10 cellular contexts compared by ENCODE assay signal in the genomic region with DNA sequence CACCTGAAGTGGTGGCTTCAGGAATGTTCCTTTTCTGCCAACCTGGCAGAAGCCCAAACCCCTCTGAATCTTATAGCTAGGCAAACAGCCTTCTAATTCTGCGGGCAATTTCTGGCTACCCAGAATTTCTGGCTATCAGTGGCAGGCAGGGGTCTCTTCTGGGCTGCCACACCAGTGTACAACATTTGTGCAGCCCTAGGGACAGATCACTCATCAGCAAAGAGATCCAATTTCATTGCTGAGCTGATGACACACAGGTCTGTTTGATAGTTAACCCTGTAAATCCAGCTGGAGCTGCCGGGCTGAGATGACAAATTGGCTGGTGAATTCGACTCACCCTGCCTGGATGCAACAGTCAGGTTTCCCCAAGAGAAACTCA. TPM values are rescaled to one million over a fixed set of nuclear protein-coding genes. Genes with fewer than 3 reads are reported as not detected.
DNase-seq lines count a peak whose midpoint lies in the region; ATAC-seq and TF ChIP-seq lines count a peak whose summit lies in the region.
"Had no signal": no experiment of that assay in that cellular context is flagged by ENCODE, and none has a peak within 500 bp of the region (broad histone marks: within the 10 kb centered on the region; RNA-seq: fewer than 3 reads in every experiment).

No MANE protein-coding gene starts in this region.

- no peak for TF ChIP-seq CTCF in lower lobe of right lung (IDR thresholded peaks at IDR 0.05)
- TF ChIP-seq CTCF in GM13977 (IDR thresholded peaks at IDR 0.05; ENCODE audit: extremely low read depth, insufficient read depth, missing control alignments) = no peak

- no peaks in the 10 kb centered on the region for H3K9me3 ChIP-seq in HUES64 (ENCODE audit: insufficient read depth, low read depth, low read length)
- H3K9me3 ChIP-seq in lower lobe of right lung = no peaks in the 10 kb centered on the region
- H3K9me3 ChIP-seq in effector memory CD4-positive, alpha-beta T cell (ENCODE audit: control insufficient read depth, low read length) = no peaks in the 10 kb centered on the region

- no peaks in the 10 kb centered on the region for H3K27me3 ChIP-seq in HUES64 (ENCODE audit: insufficient read depth, low read length)
- no peaks in the 10 kb centered on the region for H3K27me3 ChIP-seq in lower lobe of right lung (ENCODE audit: low read depth)
- H3K27me3 ChIP-seq in effector memory CD4-positive, alpha-beta T cell (replicated peaks; ENCODE audit: control insufficient read depth, insufficient read depth, low read length, poor library complexity, severe bottlenecking) = no peaks in the 10 kb centered on the region

- intact Hi-C loops in lower lobe of right lung (cut with DNase I) = no loop called here

- peaks cover 55% of the 10 kb centered on the region for H3K4me1 ChIP-seq in HUES64 (ENCODE audit: insufficient read depth, low read length)
- H3K4me1 ChIP-seq in lower lobe of right lung = peaks cover 4% of the 10 kb centered on the region
- H3K4me1 ChIP-seq in effector memory CD4-positive, alpha-beta T cell (ENCODE audit: control insufficient read depth, insufficient read depth, low read length, poor library complexity, severe bottlenecking) = no peaks in the 10 kb centered on the region

- DNase-seq in ACHN = peak; percentile 55
- DNase-seq in astrocyte of the hippocampus (ENCODE audit: low read depth, low spot score) = peak; percentile 49
- no peak for DNase-seq in lower lobe of right lung
- DNase-seq in GM13977 (ENCODE audit: low spot score) = no peak
- no peak for DNase-seq in effector memory CD4-positive, alpha-beta T cell
- DNase-seq: DND-41, WERI-Rb-1 had no signal

- 32% methylated on average over 3 of the region's 3 CpGs for WGBS in HUES64

- ATAC-seq in lower lobe of right lung = no peak
- no peak for ATAC-seq in HG03108 (IDR thresholded peaks at IDR 0.05; ENCODE audit: unreplicated experiment)
- no peak for ATAC-seq in GM21737 (IDR thresholded peaks at IDR 0.05; ENCODE audit: unreplicated experiment)

- H3K4me3 ChIP-seq in HUES64 (ENCODE audit: low read length) (peak overlapping the region; percentile 77), lower lobe of right lung (peak overlapping the region; percentile 60)
- no peak overlapping the region for H3K4me3 ChIP-seq in effector memory CD4-positive, alpha-beta T cell (ENCODE audit: insufficient read depth, low read depth, low read length, poor library complexity, severe bottlenecking)

- H3K9ac ChIP-seq in HUES64 (ENCODE audit: low read depth, low read length) = peak overlapping the region; percentile 75; the same call in 1 of the 2 replicates

- H3K27ac ChIP-seq in HUES64 (ENCODE audit: low read depth, low read length) (peak overlapping the region; percentile 30; the same call in 1 of the 2 replicates), lower lobe of right lung (no peak overlapping the region)
- no peak overlapping the region for H3K27ac ChIP-seq in effector memory CD4-positive, alpha-beta T cell (ENCODE audit: insufficient read depth, low read length, poor library complexity, severe bottlenecking)
- H3K27ac ChIP-seq: WERI-Rb-1 had no signal

- H3K36me3 ChIP-seq in HUES64 (ENCODE audit: insufficient read depth, low read length) = no peaks in the 10 kb centered on the region
- H3K36me3 ChIP-seq in lower lobe of right lung = no peaks in the 10 kb centered on the region
- no peaks in the 10 kb centered on the region for H3K36me3 ChIP-seq in effector memory CD4-positive, alpha-beta T cell (ENCODE audit: control insufficient read depth, insufficient read depth, low read length)
- H3K36me3 ChIP-seq: WERI-Rb-1 had no signal

- in situ Hi-C loops in ACHN (cut with HindIII; ENCODE audit: low pct_ligation_motif_present, low pct_unique_long_range_greater_than_20kb, low sequenced_read_pairs) = no loop called here
- in situ Hi-C loops in GM13977 (cut with MboI; ENCODE audit: low pct_unique_long_range_greater_than_20kb, low sequenced_read_pairs, unreplicated experiment) = loop anchor here (25.0 kb wide), 1 partner anchor 431 kb away; no protein-coding TSS in a partner anchor

RNA-seq across cellular contexts. Expression of a gene that starts 2.4 kb away (rescaled TPM):
- 24.4 TPM for polyA plus RNA-seq in HUES64 (2013, experiment 1 of 2)
- polyA plus RNA-seq in HUES64 (2013, experiment 2 of 2) = 27.3 TPM
- total RNA-seq in lower lobe of right lung = 24.9 TPM

Comparison
In these comparisons a context has a peak if more than half of its experiments do, and no peak if none do; other contexts are left out.
1. DNase-seq: peak in ACHN (single experiment) and astrocyte of the hippocampus (single experiment); none in lower lobe of right lung (single experiment), GM13977 (single experiment) and effector memory CD4-positive, alpha-beta T cell (0 of 3).